11 cellular contexts compared by ENCODE assay signal in the genomic region with DNA sequence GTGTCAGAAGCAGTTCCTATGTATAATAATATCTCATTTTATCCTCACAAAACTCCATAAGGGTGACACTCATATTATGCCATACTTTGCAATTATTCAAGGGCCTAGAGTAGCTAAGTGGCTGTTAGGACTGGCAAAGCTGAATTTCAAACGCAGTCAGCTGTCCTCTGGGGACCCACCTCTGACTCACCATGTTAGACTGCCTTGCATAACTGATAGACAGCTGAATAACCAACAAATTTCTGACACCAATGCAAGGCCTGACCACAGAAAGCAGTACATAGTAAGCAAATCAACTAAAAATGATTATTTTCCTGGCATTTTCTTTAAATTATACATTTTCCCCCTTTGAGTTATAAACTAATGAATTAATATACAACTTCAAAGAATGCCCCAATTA.
DNase-seq lines count a peak whose midpoint lies in the region; ATAC-seq and TF ChIP-seq lines count a peak whose summit lies in the region.
"Had no signal": no experiment of that assay in that cellular context is flagged by ENCODE, and none has a peak within 500 bp of the region (broad histone marks: within the 10 kb centered on the region; RNA-seq: fewer than 3 reads in every experiment).

No MANE protein-coding gene starts in this region.

- H3K27ac Mint-ChIP-seq in natural killer cell treated with Interleukin-12 subunit alpha and Interleukin-12 subunit beta and Interleukin-15 and Interleukin-18, amount 100 ng/mL, for 72 hours, result peak overlapping the region; percentile 27 to 40
- H3K27ac Mint-ChIP-seq in H9, result no peak overlapping the region
- H3K27ac Mint-ChIP-seq: mesothelial cell of epicardium, WTC11 had no signal

- ATAC-seq in GM18511 (IDR thresholded peaks at IDR 0.05; ENCODE audit: unreplicated experiment), result peak; percentile 60
- ATAC-seq in IMR-90 (ENCODE audit: low read depth), result peak; percentile 77
- peak; percentile 91 to 96 for ATAC-seq in natural killer cell treated with Interleukin-12 subunit alpha and Interleukin-12 subunit beta and Interleukin-15 and Interleukin-18, amount 100 ng/mL, for 72 hours
- no peak for ATAC-seq in GM21367 (IDR thresholded peaks at IDR 0.05; ENCODE audit: unreplicated experiment)
- ATAC-seq: WTC11 had no signal

- no peak overlapping the region for H2BK12ac ChIP-seq in H9 (ENCODE audit: insufficient read length, low read depth, low read length)

- DNase-seq in IMR-90 (peak; percentile 64), mammary epithelial cell (peak; percentile 70), H9 (no peak), DMS 273 (lab: John Stamatoyannopoulos, UW; ENCODE audit: unreplicated experiment) (no peak)
- DNase-seq in natural killer cell treated with Interleukin-12 subunit alpha and Interleukin-12 subunit beta and Interleukin-15 and Interleukin-18, amount 100 ng/mL, for 72 hours (ENCODE audit: low spot score), result peak; percentile 79
- DNase-seq in activated naive CD4-positive, alpha-beta T cell (lab: John Stamatoyannopoulos, UW), result no peak
- DNase-seq: NCI-H2171 treated with DMSO at 0.1 percent for 48 hours had no signal

- no peak overlapping the region for H3K23ac ChIP-seq in IMR-90 (ENCODE audit: low read depth, low read length)
- no peak overlapping the region for H3K23ac ChIP-seq in H9 (ENCODE audit: insufficient read length, low read depth, low read length)

- H3K4me1 Mint-ChIP-seq in natural killer cell treated with Interleukin-12 subunit alpha and Interleukin-12 subunit beta and Interleukin-15 and Interleukin-18, amount 100 ng/mL, for 72 hours (ENCODE audit: low read depth in 2 of 2), result peaks cover 45 to 54% of the 10 kb centered on the region in 2 donors
- H3K4me1 Mint-ChIP-seq in H9, result peaks cover 8 to 10% of the 10 kb centered on the region in 2 experiments

- no TSS peak for BruUV-seq in IMR-90 (replicated peaks; lab: Mats Ljungman, UMichigan)
- BruUV-seq in mammary epithelial cell (replicated peaks; lab: Mats Ljungman, UMichigan), result no TSS peak

- H3K27me3 ChIP-seq in IMR-90 (ENCODE audit: control insufficient read depth, insufficient read depth, low read length) (no peaks in the 10 kb centered on the region), mammary epithelial cell (ENCODE audit: insufficient read depth, low read length) (no peaks in the 10 kb centered on the region), H9 (ENCODE audit: insufficient read depth, low read length) (no peaks in the 10 kb centered on the region)

- H3K79me2 ChIP-seq in mammary epithelial cell (ENCODE audit: insufficient read depth, low read length), result no peaks in the 10 kb centered on the region
- H3K79me2 ChIP-seq in H9 (ENCODE audit: insufficient read depth, low read length), result no peaks in the 10 kb centered on the region

- no peak overlapping the region for H2AK5ac ChIP-seq in IMR-90 (ENCODE audit: low read depth, low read length)
- H2AK5ac ChIP-seq in H9 (ENCODE audit: insufficient read length, low read length), result no peak overlapping the region

- H3K9me3 Mint-ChIP-seq in natural killer cell treated with Interleukin-12 subunit alpha and Interleukin-12 subunit beta and Interleukin-15 and Interleukin-18, amount 100 ng/mL, for 72 hours, result peaks cover 6% of the 10 kb centered on the region
- H3K9me3 Mint-ChIP-seq in H9, result peaks cover 25 to 32% of the 10 kb centered on the region in 2 experiments

- H4K20me1 ChIP-seq in IMR-90 (ENCODE audit: insufficient read depth, low read length) (no peaks in the 10 kb centered on the region), mammary epithelial cell (ENCODE audit: insufficient read depth, low read length) (no peaks in the 10 kb centered on the region), H9 (ENCODE audit: control insufficient read depth, insufficient read depth, insufficient read length) (no peaks in the 10 kb centered on the region)

- no CpG with 5 or more reads among the region's 1 CpG for WGBS in IMR-90 (ENCODE audit: extremely low coverage in 2 of 2, insufficient read length in 1 of 2), 2 experiments
- 0% methylated on average over 1 of the region's 1 CpG for WGBS in mammary epithelial cell (ENCODE audit: low coverage, missing lambda C conversion rate)
- WGBS in H9 (ENCODE audit: extremely low coverage, insufficient read length, low lambda C conversion rate), result no CpG with 5 or more reads among the region's 1 CpG

- TF ChIP-seq CTCF in IMR-90 (conservative IDR thresholded peaks at IDR 0.05; ENCODE audit: low read depth, low read length) (no peak), mammary epithelial cell (conservative IDR thresholded peaks at IDR 0.05 in 1 of 2, IDR thresholded peaks at IDR 0.05 in 1 of 2; ENCODE audit: extremely low read depth in 1 of 2, insufficient read depth in 1 of 2, low read depth in 1 of 2, low read length in 2 of 2) (no peak), H9 (conservative IDR thresholded peaks at IDR 0.05) (no peak)

- H3K36me3 ChIP-seq in IMR-90 (ENCODE audit: control insufficient read depth, insufficient read depth, low read length) (no peaks in the 10 kb centered on the region), mammary epithelial cell (ENCODE audit: insufficient read depth, low read length) (no peaks in the 10 kb centered on the region)

- H3K4me3 Mint-ChIP-seq in natural killer cell treated with Interleukin-12 subunit alpha and Interleukin-12 subunit beta and Interleukin-15 and Interleukin-18, amount 100 ng/mL, for 72 hours, result peak overlapping the region; percentile 59
- H3K4me3 Mint-ChIP-seq in H9, result no peak overlapping the region
- H3K4me3 Mint-ChIP-seq: mesothelial cell of epicardium, WTC11 had no signal

- no peak overlapping the region for H4K5ac ChIP-seq in IMR-90 (ENCODE audit: low read depth, low read length)
- no peak overlapping the region for H4K5ac ChIP-seq in H9 (ENCODE audit: insufficient read length, low read depth, low read length)

- H3K14ac ChIP-seq in IMR-90 (replicated peaks; ENCODE audit: low read depth, low read length) (no peak overlapping the region), H9 (ENCODE audit: insufficient read depth, low read length) (no peak overlapping the region)

- peaks cover 6% of the 10 kb centered on the region for H3K36me3 Mint-ChIP-seq in natural killer cell treated with Interleukin-12 subunit alpha and Interleukin-12 subunit beta and Interleukin-15 and Interleukin-18, amount 100 ng/mL, for 72 hours
- peaks cover 4 to 29% (median 15%) of the 10 kb centered on the region in 3 experiments; a peak in 6 of 7 replicates for H3K36me3 Mint-ChIP-seq in H9 (ENCODE audit: insufficient read depth in 1 of 3, low read depth in 3 of 3)

- H2BK120ac ChIP-seq in IMR-90 (ENCODE audit: low read depth, low read length), result no peak overlapping the region
- no peak overlapping the region for H2BK120ac ChIP-seq in H9 (ENCODE audit: low read depth, low read length, poor library complexity, severe bottlenecking)

- no peak for TF ChIP-seq POLR2A in IMR-90 (IDR thresholded peaks at IDR 0.05; ENCODE audit: low read depth, low read length)

- no peaks in the 10 kb centered on the region for H3K4me1 ChIP-seq in IMR-90 (ENCODE audit: control insufficient read depth, insufficient read depth, low read length)
- peaks cover 28% of the 10 kb centered on the region for H3K4me1 ChIP-seq in mammary epithelial cell (ENCODE audit: insufficient read depth, low read length)
- peaks cover 2% of the 10 kb centered on the region; the same call in 1 of the 2 replicates for H3K4me1 ChIP-seq in H9 (ENCODE audit: insufficient read depth, low read length)

- H4K91ac ChIP-seq in IMR-90 (ENCODE audit: insufficient read depth, low read depth, low read length) (no peak overlapping the region), H9 (ENCODE audit: insufficient read length, low read depth, low read length) (no peak overlapping the region)

- no peak overlapping the region for H2BK5ac ChIP-seq in IMR-90 (ENCODE audit: low read depth, low read length, poor library complexity, severe bottlenecking)
- H2BK5ac ChIP-seq in H9 (ENCODE audit: insufficient read length, low read length), result no peak overlapping the region

- H3T11ph ChIP-seq in H9 (ENCODE audit: low read length), result no peak overlapping the region

- H3K9me3 ChIP-seq in IMR-90 (ENCODE audit: control insufficient read depth, insufficient read depth, low read length), result no peaks in the 10 kb centered on the region
- H3K9me3 ChIP-seq in mammary epithelial cell (replicated peaks; ENCODE audit: insufficient read depth, low read length), result no peaks in the 10 kb centered on the region
- H3K9me3 ChIP-seq in H9 (ENCODE audit: control insufficient read depth, low read depth, low read length), result no peaks in the 10 kb centered on the region

- POLR2A ChIA-PET in IMR-90 (lab: Charles Lee; ENCODE audit: unreplicated experiment), result no interaction called here

- H3K4ac ChIP-seq in IMR-90 (ENCODE audit: low read depth, low read length) (no peak overlapping the region), H9 (ENCODE audit: low read depth, low read length) (no peak overlapping the region)

- H3K9ac ChIP-seq in IMR-90 (ENCODE audit: low read depth, low read length) (no peak overlapping the region), mammary epithelial cell (ENCODE audit: insufficient read depth, low read length) (no peak overlapping the region), H9 (ENCODE audit: extremely low read depth, insufficient read length, low read length) (no peak overlapping the region)

- no peaks in the 10 kb centered on the region for H3K9me1 ChIP-seq in IMR-90 (ENCODE audit: insufficient read depth, low read length)

- no peaks in the 10 kb centered on the region for H3K27me3 Mint-ChIP-seq in natural killer cell treated with Interleukin-12 subunit alpha and Interleukin-12 subunit beta and Interleukin-15 and Interleukin-18, amount 100 ng/mL, for 72 hours
- no peaks in the 10 kb centered on the region; the same call in 1 of the 2 replicates for H3K27me3 Mint-ChIP-seq in H9 (ENCODE audit: low read depth)

- H3K18ac ChIP-seq in IMR-90 (ENCODE audit: low read depth, low read length) (no peak overlapping the region), H9 (ENCODE audit: insufficient read length, low read depth, low read length) (no peak overlapping the region)

- H2BK20ac ChIP-seq in IMR-90 (ENCODE audit: low read depth, low read length) (no peak overlapping the region), H9 (ENCODE audit: low read depth, low read length, poor library complexity, severe bottlenecking) (no peak overlapping the region)

- CTCF ChIA-PET in IMR-90 (lab: Yijun Ruan, JAX), result no interaction called here
- CTCF ChIA-PET in mammary epithelial cell (lab: Charles Lee; ENCODE audit: low non-redundant PET), result no interaction called here

- TF ChIP-seq RAD21 in IMR-90 (IDR thresholded peaks at IDR 0.05; ENCODE audit: low read length), result no peak

- H4K8ac ChIP-seq in IMR-90 (ENCODE audit: low read depth in 2 of 2, low read length in 2 of 2) (no peak overlapping the region), H9 (replicated peaks; ENCODE audit: insufficient read length, low read depth, low read length) (no peak overlapping the region)

- H2BK15ac ChIP-seq in IMR-90 (ENCODE audit: low read depth, low read length) (no peak overlapping the region), H9 (ENCODE audit: low read depth, low read length) (no peak overlapping the region)

- H3K23me2 ChIP-seq in H9 (ENCODE audit: insufficient read length, low read depth, low read length, poor library complexity, severe bottlenecking), result no peaks in the 10 kb centered on the region

- H3K79me1 ChIP-seq in IMR-90 (ENCODE audit: low read depth in 1 of 2, low read length in 2 of 2) (no peaks in the 10 kb centered on the region), H9 (ENCODE audit: insufficient read depth, low read depth, low read length, poor library complexity, severe bottlenecking) (no peaks in the 10 kb centered on the region)

- H3K27ac ChIP-seq in IMR-90 (ENCODE audit: insufficient read depth, low read length), result no peak overlapping the region
- no peak overlapping the region for H3K27ac ChIP-seq in mammary epithelial cell (ENCODE audit: insufficient read depth, low read depth, low read length)
- no peak overlapping the region for H3K27ac ChIP-seq in H9 (ENCODE audit: insufficient read length, low read depth, low read length)

- H3K4me2 ChIP-seq in IMR-90 (ENCODE audit: low read depth, low read length) (no peak overlapping the region), mammary epithelial cell (ENCODE audit: insufficient read depth, low read depth, low read length) (no peak overlapping the region), H9 (ENCODE audit: insufficient read depth, insufficient read length, low read length) (no peak overlapping the region)

- intact Hi-C loops in IMR-90 (cut with micrococcal nuclease) (no loop called here), mammary epithelial cell (cut with micrococcal nuclease) (loop anchor here (5.0 kb wide), 1 partner anchor 46 kb away; no protein-coding TSS in a partner anchor)

- no peak overlapping the region for H2AK9ac ChIP-seq in IMR-90 (replicated peaks; ENCODE audit: low read depth, low read length, poor library complexity)

- dilution Hi-C loops in IMR-90 (cut with HindIII; ENCODE audit: low sequenced_read_pairs, unreplicated experiment) (no loop called here), mammary epithelial cell (cut with HindIII; ENCODE audit: low sequenced_read_pairs) (no loop called here)

- H3K4me3 ChIP-seq in IMR-90 (ENCODE audit: insufficient read depth, low read depth, low read length) (no peak overlapping the region), mammary epithelial cell (replicated peaks in 1 of 3; ENCODE audit: insufficient read depth in 1 of 3, low read depth in 2 of 3, low read length in 3 of 3) (no peak overlapping the region)

- in situ Hi-C loops in IMR-90 (cut with MboI; ENCODE audit: low sequenced_read_pairs) (no loop called here), mammary epithelial cell (cut with MboI; ENCODE audit: low sequenced_read_pairs in 2 of 2) (no loop called here)

- no peak overlapping the region for H2AFZ ChIP-seq in IMR-90 (replicated peaks; ENCODE audit: low read length, poor library complexity)
- no peak overlapping the region for H2AFZ ChIP-seq in mammary epithelial cell (ENCODE audit: low read depth, low read length)
- H2AFZ ChIP-seq in H9 (ENCODE audit: low read length), result no peak overlapping the region

- H3K56ac ChIP-seq in IMR-90 (ENCODE audit: extremely low read depth, insufficient read depth, low read length) (no peak overlapping the region), H9 (ENCODE audit: insufficient read length, low read depth, low read length) (no peak overlapping the region)

Comparison
In these comparisons a context has a peak if more than half of its experiments do, and no peak if none do; other contexts are left out.
1. DNase-seq: peak in IMR-90 (single experiment), mammary epithelial cell (single experiment) and natural killer cell treated with Interleukin-12 subunit alpha and Interleukin-12 subunit beta and Interleukin-15 and Interleukin-18, amount 100 ng/mL, for 72 hours (single experiment); none in H9 (single experiment), activated naive CD4-positive, alpha-beta T cell (0 of 4) and DMS 273 (single experiment).
2. H3K27ac Mint-ChIP-seq: peak in natural killer cell treated with Interleukin-12 subunit alpha and Interleukin-12 subunit beta and Interleukin-15 and Interleukin-18, amount 100 ng/mL, for 72 hours (2 of 2); none in H9 (0 of 3).